8 cellular contexts compared by ENCODE assay signal in the genomic region with DNA sequence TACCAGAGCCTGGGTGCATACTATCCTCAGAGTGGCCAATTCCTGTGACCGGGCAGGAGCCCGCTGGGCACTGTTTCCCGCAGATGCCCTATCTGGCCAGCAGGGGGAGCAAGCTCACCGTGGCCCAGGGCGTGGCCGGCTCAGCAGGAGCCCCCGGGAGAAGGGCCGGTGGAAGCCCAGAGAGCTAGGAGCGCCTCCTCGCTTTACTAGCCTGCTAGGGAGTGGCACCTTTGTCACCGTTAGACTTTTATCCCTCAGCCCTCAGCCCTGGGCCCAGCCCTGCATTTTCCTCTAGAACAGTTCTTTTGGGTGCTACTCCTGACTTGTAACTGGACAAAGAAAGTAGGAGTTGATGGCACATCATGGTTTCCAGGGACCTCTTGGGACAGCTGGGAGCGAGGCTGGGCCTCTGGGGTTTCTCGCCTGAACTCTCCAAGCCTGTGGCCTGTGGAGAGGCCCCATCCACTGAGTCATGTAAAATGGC. TPM values are rescaled to one million over a fixed set of nuclear protein-coding genes. Genes with fewer than 3 reads are reported as not detected.
DNase-seq lines count a peak whose midpoint lies in the region; ATAC-seq and TF ChIP-seq lines count a peak whose summit lies in the region.

No MANE protein-coding gene starts in this region.

- no peak overlapping the region for H3K4me3 ChIP-seq in DND-41 (ENCODE audit: low read depth in 1 of 2, low read length in 2 of 2)
- H3K4me3 ChIP-seq in tibial nerve = no peak overlapping the region

- no peak overlapping the region for H3K4me2 ChIP-seq in DND-41 (ENCODE audit: insufficient read depth, low read length)

- no peaks in the 10 kb centered on the region for H3K79me2 ChIP-seq in DND-41 (ENCODE audit: insufficient read depth, low read length)

- H3K4me1 ChIP-seq in DND-41 (ENCODE audit: insufficient read depth, low read length) (peaks cover 5% of the 10 kb centered on the region), tibial nerve (no peaks in the 10 kb centered on the region)

- CTCF ChIA-PET in RWPE1 (lab: Yijun Ruan, JAX) = interaction anchor here (0.6 to 1.7 kb wide), 18 partner anchors 9 to 470 kb away, joined by 3 to 7 read pairs (median 3); no protein-coding TSS in a partner anchor

- POLR2A ChIA-PET in RWPE1 (lab: Yijun Ruan, JAX; ENCODE audit: low non-redundant PET) = no interaction called here

- no peaks in the 10 kb centered on the region for H4K20me1 ChIP-seq in DND-41 (ENCODE audit: insufficient read depth, low read length)

- H3K27me3 Mint-ChIP-seq in osteocyte (ENCODE audit: unreplicated experiment) = peaks cover 22% of the 10 kb centered on the region

- no peaks in the 10 kb centered on the region for H3K27me3 ChIP-seq in DND-41 (ENCODE audit: insufficient read depth, low read length, poor library complexity)
- no peaks in the 10 kb centered on the region for H3K27me3 ChIP-seq in tibial nerve

- WGBS in tibial nerve, 2 donors = 16 to 29% methylated on average over 10 to 13 of the region's 13 CpGs

- H3K9me3 Mint-ChIP-seq in osteocyte (ENCODE audit: unreplicated experiment) = no peaks in the 10 kb centered on the region

- no peak overlapping the region for H3K27ac Mint-ChIP-seq in osteocyte (ENCODE audit: unreplicated experiment)

- TF ChIP-seq POLR2A in tibial nerve (IDR thresholded peaks at IDR 0.05) = no peak

- no peak overlapping the region for H3K27ac ChIP-seq in DND-41 (ENCODE audit: low read length)
- no peak overlapping the region; the same call in 1 of the 2 replicates for H3K27ac ChIP-seq in RWPE1
- no peak overlapping the region for H3K27ac ChIP-seq in tibial nerve

- H3K9ac ChIP-seq in DND-41 (ENCODE audit: low read depth, low read length) = no peak overlapping the region

- peak overlapping the region; percentile 48; the same call in 1 of the 2 replicates for H2AFZ ChIP-seq in DND-41 (ENCODE audit: low read depth, low read length)

- H3K36me3 Mint-ChIP-seq in osteocyte (ENCODE audit: unreplicated experiment) = no peaks in the 10 kb centered on the region

- H3K4me3 Mint-ChIP-seq in osteocyte (ENCODE audit: unreplicated experiment) = no peak overlapping the region

- ATAC-seq in DND-41 (ENCODE audit: insufficient read depth, low read depth) = peak; percentile 97
- ATAC-seq in GM21528 (IDR thresholded peaks at IDR 0.05; ENCODE audit: low FRiP score, unreplicated experiment) = peak; percentile 79

- peak; percentile 63 for DNase-seq in DND-41
- DNase-seq in HuH-7.5 (ENCODE audit: low spot score) = peak; percentile 86
- DNase-seq in RWPE1 (ENCODE audit: low spot score) = peak; percentile 77
- peak; percentile 34 to 53 for DNase-seq in activated T-helper 1 cell treated with anti-CD3 and anti-CD28 coated beads, Interleukin-2, amount 50 U/mL, for 16 hours (ENCODE audit: low read depth in 1 of 2, low spot score in 1 of 2)
- DNase-seq in fibroblast of the conjunctiva (ENCODE audit: low read depth) = peak; percentile 32
- no peak for DNase-seq in osteocyte (ENCODE audit: extremely low spot score, unreplicated experiment)
- DNase-seq in tibial nerve (ENCODE audit: low spot score in 2 of 2) = peak in 1 of 2 donors; percentile 27

- H3K36me3 ChIP-seq in DND-41 (ENCODE audit: insufficient read depth, low read length) = no peaks in the 10 kb centered on the region
- peaks cover 0 to 12% (median 0%) of the 10 kb centered on the region in 3 donors for H3K36me3 ChIP-seq in tibial nerve

- H3K9me3 ChIP-seq in DND-41 (ENCODE audit: insufficient read depth, low read length, severe bottlenecking) (no peaks in the 10 kb centered on the region), tibial nerve (peaks cover 0 to 12% (median 0%) of the 10 kb centered on the region in 4 donors)

- no peak for TF ChIP-seq EP300 in tibial nerve (IDR thresholded peaks at IDR 0.05)

- peak; percentile 92 for TF ChIP-seq CTCF in DND-41 (IDR thresholded peaks at IDR 0.05; ENCODE audit: borderline replicate concordance, extremely low read depth, low read length, poor library complexity, severe bottlenecking)
- TF ChIP-seq CTCF in RWPE1 (conservative IDR thresholded peaks at IDR 0.05; ENCODE audit: low read depth) = peak; percentile 95
- TF ChIP-seq CTCF in osteocyte (IDR thresholded peaks at IDR 0.05) = peak; percentile 95
- TF ChIP-seq CTCF in tibial nerve (IDR thresholded peaks at IDR 0.05) = peak; percentile 84 to 95 (median 89)

- no peaks in the 10 kb centered on the region for H3K4me1 Mint-ChIP-seq in osteocyte (ENCODE audit: unreplicated experiment)

RNA-seq across cellular contexts. Expression of gene TMEM177, which starts 24.0 kb away (rescaled TPM):
- total RNA-seq in osteocyte (7.4 and 7.6 TPM in 2 replicates), tibial nerve (10 to 100 TPM in 1 of 4 donors, 1 to 10 TPM in 3; 3.9 to 15.3 (median 4.5) TPM)

RNA-seq across cellular contexts. Expression of gene PTPN4, which starts 56.8 kb away (rescaled TPM):
- 18.3 and 21.4 TPM in 2 replicates for total RNA-seq in osteocyte
- 10 to 100 TPM; 15.0 to 45.2 (median 21.1) TPM for total RNA-seq in tibial nerve
